9 cellular contexts compared by ENCODE assay signal in genomic region chr3:129597087-129597791, GRCh38. TPM values are rescaled to one million over a fixed set of nuclear protein-coding genes. Genes with fewer than 3 reads are reported as not detected.
DNase-seq lines count a peak whose midpoint lies in the region; ATAC-seq and TF ChIP-seq lines count a peak whose summit lies in the region.
"Had no signal": no experiment of that assay in that cellular context is flagged by ENCODE, and none has a peak within 500 bp of the region (broad histone marks: within the 10 kb centered on the region; RNA-seq: fewer than 3 reads in every experiment).

No MANE protein-coding gene starts in this region.

- H3K9ac ChIP-seq in liver (ENCODE audit: low read depth in 1 of 2, low read length in 2 of 2), result no peak overlapping the region

- H3K4me3 ChIP-seq in MG63, result no peak overlapping the region
- peak overlapping the region; percentile 5 to 41 for H3K4me3 ChIP-seq in cardiac fibroblast (replicated peaks in 1 of 2; ENCODE audit: low read depth in 2 of 2, low read length in 2 of 2)
- no peak overlapping the region for H3K4me3 ChIP-seq in liver (ENCODE audit: low read depth in 1 of 3, low read length in 3 of 3)
- peak overlapping the region; percentile 57 for H3K4me3 ChIP-seq in thoracic aorta

- ATAC-seq in thoracic aorta (ENCODE audit: insufficient number of reproducible peaks, low FRiP score, low read depth) (no peak), GM18870 (IDR thresholded peaks at IDR 0.05; ENCODE audit: unreplicated experiment) (no peak), GM21526 (IDR thresholded peaks at IDR 0.05; ENCODE audit: low FRiP score, unreplicated experiment) (no peak)

- 67% methylated on average over 24 of the region's 24 CpGs for WGBS in liver

- peaks cover 3% of the 10 kb centered on the region; the same call in 1 of the 2 replicates for H3K36me3 ChIP-seq in MG63
- no peaks in the 10 kb centered on the region for H3K36me3 ChIP-seq in liver (ENCODE audit: control insufficient read depth in 4 of 4, insufficient read depth in 3 of 4, low read depth in 1 of 4, low read length in 3 of 4)
- H3K36me3 ChIP-seq in thoracic aorta, result no peaks in the 10 kb centered on the region

- TF ChIP-seq CTCF in cardiac fibroblast (IDR thresholded peaks at IDR 0.05; ENCODE audit: low read depth, low read length) (no peak), liver (IDR thresholded peaks at IDR 0.05; ENCODE audit: low read depth, low read length, missing input control) (no peak), thoracic aorta (IDR thresholded peaks at IDR 0.05) (no peak)

- DNase-seq in MG63, result peak; percentile 70
- peak; percentile 64 to 69 for DNase-seq in cardiac fibroblast (ENCODE audit: low read depth in 2 of 2)
- DNase-seq in thoracic aorta (ENCODE audit: low spot score), result no peak
- DNase-seq in dedifferentiated amniotic fluid mesenchymal stem cell (ENCODE audit: extremely low spot score), result no peak
- no peak for DNase-seq in stimulated activated naive CD4-positive, alpha-beta T cell (lab: John Stamatoyannopoulos, UW)

- H3K9me3 ChIP-seq in MG63, result no peaks in the 10 kb centered on the region
- H3K9me3 ChIP-seq in liver (ENCODE audit: control insufficient read depth in 4 of 4, low read length in 3 of 4), result no peaks in the 10 kb centered on the region
- H3K9me3 ChIP-seq in thoracic aorta, result no peaks in the 10 kb centered on the region

- peak overlapping the region; percentile 75 to 78 for H3K27ac ChIP-seq in liver (ENCODE audit: low read depth in 1 of 2, low read length in 2 of 2)
- H3K27ac ChIP-seq in thoracic aorta, result peak overlapping the region; percentile 72 to 88

- H3K27me3 ChIP-seq in MG63 (no peaks in the 10 kb centered on the region), liver (ENCODE audit: control insufficient read depth in 4 of 4, insufficient read depth in 4 of 4, low read length in 3 of 4) (no peaks in the 10 kb centered on the region), thoracic aorta (replicated peaks; ENCODE audit: insufficient read depth) (no peaks in the 10 kb centered on the region)

- H3K4me1 ChIP-seq in liver (ENCODE audit: control insufficient read depth in 4 of 4, insufficient read depth in 4 of 4, low read length in 3 of 4) (peaks cover 8 to 50% (median 28%) of the 10 kb centered on the region in 4 donors), thoracic aorta (ENCODE audit: control insufficient read depth in 1 of 2, low read depth in 2 of 2) (peaks cover 72 to 98% of the 10 kb centered on the region in 2 donors)

- TF ChIP-seq RAD21 in liver (IDR thresholded peaks at IDR 0.05), result no peak

TF ChIP-seq in liver, 16 proteins besides CTCF, POLR2A, EP300 and RAD21:
- TF ChIP-seq MAX (IDR thresholded peaks at IDR 0.05), result no peak
- no peak for TF ChIP-seq REST (IDR thresholded peaks at IDR 0.05)
- TF ChIP-seq YY1 (IDR thresholded peaks at IDR 0.05), result no peak
- TF ChIP-seq FOXA2 (IDR thresholded peaks at IDR 0.05), result no peak
- TF ChIP-seq FOXA1 (IDR thresholded peaks at IDR 0.05), result no peak
- no peak for TF ChIP-seq TAF1 (conservative IDR thresholded peaks at IDR 0.05)
- no peak for TF ChIP-seq HNF4A (conservative IDR thresholded peaks at IDR 0.05)
- TF ChIP-seq SP1 (IDR thresholded peaks at IDR 0.05), result no peak
- no peak for TF ChIP-seq RXRA (IDR thresholded peaks at IDR 0.05)
- TF ChIP-seq HNF4G (IDR thresholded peaks at IDR 0.05), result no peak
- no peak for TF ChIP-seq EGR1 (IDR thresholded peaks at IDR 0.05; ENCODE audit: low read depth in 2 of 2)
- TF ChIP-seq ZBTB33 (IDR thresholded peaks at IDR 0.05), result no peak
- TF ChIP-seq JUND (IDR thresholded peaks at IDR 0.05), result no peak
- TF ChIP-seq GABPA (IDR thresholded peaks at IDR 0.05 in 1 of 2, conservative IDR thresholded peaks at IDR 0.05 in 1 of 2), result no peak
- TF ChIP-seq ATF3 (IDR thresholded peaks at IDR 0.05), result no peak
- TF ChIP-seq NR2F2 (IDR thresholded peaks at IDR 0.05), result no peak
TF ChIP-seq in liver: peak in this region for 0.

RNA-seq across cellular contexts. Expression of gene PLXND1, which starts 9.2 kb away (rescaled TPM):
- 5.8 and 21.9 TPM in 2 replicates for total RNA-seq in MG63 (2014; rRNA removed; shearing (Covaris generic); ENCODE audit: low replicate concordance)
- total RNA-seq in liver (10 to 100 TPM; 39.4 to 50.2 TPM), thoracic aorta (100 to 1,000 TPM; 207 to 246 TPM)
- 10 to 100 TPM; 10.4 to 26.2 TPM for polyA plus RNA-seq in liver

RNA-seq across cellular contexts. Expression of gene H1-8, which starts 54.3 kb away (rescaled TPM):
- total RNA-seq in MG63 (2014; rRNA removed; shearing (Covaris generic); ENCODE audit: low replicate concordance), result not detected in 2 replicates
- total RNA-seq in liver (not detected), thoracic aorta (not detected)
- not detected for polyA plus RNA-seq in liver
- total RNA-seq: RPMI7951 had no signal

Comparison
In these comparisons a context has a peak if more than half of its experiments do, and no peak if none do; other contexts are left out.
1. DNase-seq: peak in MG63 (single experiment) and cardiac fibroblast (2 of 2); none in thoracic aorta (single experiment), dedifferentiated amniotic fluid mesenchymal stem cell (single experiment) and stimulated activated naive CD4-positive, alpha-beta T cell (0 of 6).
2. H3K4me3 ChIP-seq: peak in cardiac fibroblast (2 of 2) and thoracic aorta (single experiment); none in MG63 (single experiment) and liver (0 of 3).